ENCODE assay signal across 8 cellular contexts in genomic region chr19:3358919-3359849, GRCh38. TPM values are rescaled to one million over a fixed set of nuclear protein-coding genes. Genes with fewer than 3 reads are reported as not detected.
A peak's percentile ranks its signal among the peaks of the same experiment; 100 is the strongest.
DNase-seq lines count a peak whose midpoint lies in the region; ATAC-seq, FAIRE-seq and TF ChIP-seq lines count a peak whose summit lies in the region.

No MANE protein-coding gene starts in this region.

- H3K4me3 ChIP-seq in CD4-positive, CD25-positive, alpha-beta regulatory T cell (ENCODE audit: low read depth, low read length): no peak overlapping the region
- H3K4me3 ChIP-seq in astrocyte of the cerebellum (ENCODE audit: low read depth, low read length): peak overlapping the region; percentile 62
- peak overlapping the region; percentile 22 for H3K4me3 ChIP-seq in iPS-15b (ENCODE audit: low read depth, low read length)
- peak overlapping the region; percentile 100 for H3K4me3 ChIP-seq in small intestine (ENCODE audit: low read depth in 1 of 2, low read length in 2 of 2)

- DNase-seq in CD4-positive, CD25-positive, alpha-beta regulatory T cell: peak; percentile 59 to 71 (median 60)
- peak; percentile 39 for DNase-seq in HCEC 1CT
- DNase-seq in astrocyte of the cerebellum (ENCODE audit: low read depth): no peak
- peak; percentile 66 for DNase-seq in small intestine

- peak overlapping the region in 1 of 3 donors; percentile 65 for H3K27ac Mint-ChIP-seq in CD4-positive, CD25-positive, alpha-beta regulatory T cell
- H3K27ac Mint-ChIP-seq in T-helper 1 cell treated with Interleukin-12 subunit alpha and Interleukin-12 subunit beta and Interleukin-4 antibody, amounts not matched to agents 30 μg/mL and 1 μg/mL, for 36 hours: peak overlapping the region; percentile 62

- 0% methylated on average over 52 to 126 of the region's 126 CpGs for WGBS in small intestine, 3 donors

- peaks cover 29% of the 10 kb centered on the region for H3K27me3 Mint-ChIP-seq in CD4-positive, CD25-positive, alpha-beta regulatory T cell
- peaks cover 50% of the 10 kb centered on the region for H3K27me3 Mint-ChIP-seq in T-helper 1 cell treated with Interleukin-12 subunit alpha and Interleukin-12 subunit beta and Interleukin-4 antibody, amounts not matched to agents 30 μg/mL and 1 μg/mL, for 36 hours (ENCODE audit: low read depth)

- no peaks in the 10 kb centered on the region for H3K27me3 ChIP-seq in CD4-positive, CD25-positive, alpha-beta regulatory T cell (ENCODE audit: control insufficient read depth, insufficient read depth, low read length)
- H3K27me3 ChIP-seq in iPS-15b (ENCODE audit: control insufficient read depth, insufficient read depth, low read length) (peaks cover 85% of the 10 kb centered on the region), small intestine (ENCODE audit: control insufficient read depth in 2 of 2, insufficient read depth in 2 of 2, low read length in 2 of 2) (no peaks in the 10 kb centered on the region)

- H3K36me3 ChIP-seq in CD4-positive, CD25-positive, alpha-beta regulatory T cell (ENCODE audit: control insufficient read depth, insufficient read depth, low read length): no peaks in the 10 kb centered on the region
- H3K36me3 ChIP-seq in iPS-15b (ENCODE audit: control insufficient read depth, insufficient read depth, low read length) (no peaks in the 10 kb centered on the region), small intestine (ENCODE audit: control insufficient read depth in 2 of 2, insufficient read depth in 2 of 2, low read length in 2 of 2) (no peaks in the 10 kb centered on the region)

- H3K4me3 Mint-ChIP-seq in CD4-positive, CD25-positive, alpha-beta regulatory T cell: peak overlapping the region; percentile 38 to 89 (median 86)
- H3K4me3 Mint-ChIP-seq in T-helper 1 cell treated with Interleukin-12 subunit alpha and Interleukin-12 subunit beta and Interleukin-4 antibody, amounts not matched to agents 30 μg/mL and 1 μg/mL, for 36 hours: peak overlapping the region; percentile 77

- ATAC-seq in CD4-positive, CD25-positive, alpha-beta regulatory T cell (ENCODE audit: low read depth in 2 of 2): peak; percentile 54 to 58
- no peak for ATAC-seq in HG03097 (IDR thresholded peaks at IDR 0.05; ENCODE audit: low FRiP score, unreplicated experiment)
- ATAC-seq in GM18502 (IDR thresholded peaks at IDR 0.05; ENCODE audit: poor library complexity, unreplicated experiment): no peak

- H3K4me1 Mint-ChIP-seq in CD4-positive, CD25-positive, alpha-beta regulatory T cell: peaks cover 0 to 41% (median 20%) of the 10 kb centered on the region in 4 donors
- peaks cover 22% of the 10 kb centered on the region for H3K4me1 Mint-ChIP-seq in T-helper 1 cell treated with Interleukin-12 subunit alpha and Interleukin-12 subunit beta and Interleukin-4 antibody, amounts not matched to agents 30 μg/mL and 1 μg/mL, for 36 hours (ENCODE audit: low read depth)

- H3K9me3 Mint-ChIP-seq in CD4-positive, CD25-positive, alpha-beta regulatory T cell: peaks cover 0 to 1% (median 0%) of the 10 kb centered on the region in 7 donors
- no peaks in the 10 kb centered on the region for H3K9me3 Mint-ChIP-seq in T-helper 1 cell treated with Interleukin-12 subunit alpha and Interleukin-12 subunit beta and Interleukin-4 antibody, amounts not matched to agents 30 μg/mL and 1 μg/mL, for 36 hours

- no peak for TF ChIP-seq CTCF in astrocyte of the cerebellum (IDR thresholded peaks at IDR 0.05; ENCODE audit: low read depth, low read length, missing control alignments)

- peak overlapping the region; percentile 73 for H3K27ac ChIP-seq in CD4-positive, CD25-positive, alpha-beta regulatory T cell (ENCODE audit: insufficient read depth, low read length, poor library complexity, severe bottlenecking)
- H3K27ac ChIP-seq in small intestine (ENCODE audit: low read depth in 1 of 2, low read length in 1 of 2): peak overlapping the region; percentile 61 to 80

- no peaks in the 10 kb centered on the region for H3K9me3 ChIP-seq in CD4-positive, CD25-positive, alpha-beta regulatory T cell (ENCODE audit: control insufficient read depth in 2 of 2, low read length in 2 of 2)
- H3K9me3 ChIP-seq in iPS-15b (ENCODE audit: control insufficient read depth, insufficient read depth, low read length) (no peaks in the 10 kb centered on the region), small intestine (ENCODE audit: control insufficient read depth, low read depth) (no peaks in the 10 kb centered on the region)

- H3K36me3 Mint-ChIP-seq in CD4-positive, CD25-positive, alpha-beta regulatory T cell: peaks cover 4% of the 10 kb centered on the region
- H3K36me3 Mint-ChIP-seq in T-helper 1 cell treated with Interleukin-12 subunit alpha and Interleukin-12 subunit beta and Interleukin-4 antibody, amounts not matched to agents 30 μg/mL and 1 μg/mL, for 36 hours (ENCODE audit: low read depth): no peaks in the 10 kb centered on the region

- peaks cover 31% of the 10 kb centered on the region for H3K4me1 ChIP-seq in CD4-positive, CD25-positive, alpha-beta regulatory T cell (ENCODE audit: control insufficient read depth, insufficient read depth, low read length, poor library complexity, severe bottlenecking)
- no peaks in the 10 kb centered on the region for H3K4me1 ChIP-seq in iPS-15b (ENCODE audit: control insufficient read depth, insufficient read depth, low read length)
- no peaks in the 10 kb centered on the region for H3K4me1 ChIP-seq in small intestine (ENCODE audit: control insufficient read depth in 2 of 2, insufficient read depth in 1 of 2, low read depth in 1 of 2, low read length in 1 of 2)

- in situ Hi-C loops in astrocyte of the cerebellum (cut with HindIII; ENCODE audit: low sequenced_read_pairs): no loop called here

- FAIRE-seq in small intestine (lab: Jason Lieb, UNC): no peak

- no peak overlapping the region for H3K9ac ChIP-seq in iPS-15b (ENCODE audit: low read depth, low read length)

RNA-seq across cellular contexts. Expression of gene NFIC, which starts 7.2 kb away (rescaled TPM):
- total RNA-seq in CD4-positive, CD25-positive, alpha-beta regulatory T cell: 17.8 TPM
- 1 to 10 TPM; 3.7 to 5.8 (median 4.0) TPM for polyA plus RNA-seq in CD4-positive, CD25-positive, alpha-beta regulatory T cell
- 10 to 100 TPM in 1 of 3 donors, 1 to 10 TPM in 2; 4.5 to 37.9 (median 6.2) TPM for polyA plus RNA-seq in small intestine

Comparison
In these comparisons a context has a peak if more than half of its experiments do, and no peak if none do; other contexts are left out.
1. ATAC-seq: peak in CD4-positive, CD25-positive, alpha-beta regulatory T cell (2 of 2); none in HG03097 (single experiment) and GM18502 (single experiment).